14 cellular contexts compared by ENCODE assay signal in genomic region chr9:77879344-77880089, GRCh38.
DNase-seq lines count a peak whose midpoint lies in the region; ATAC-seq and TF ChIP-seq lines count a peak whose summit lies in the region.
"Had no signal": no experiment of that assay in that cellular context is flagged by ENCODE, and none has a peak within 500 bp of the region (broad histone marks: within the 10 kb centered on the region; RNA-seq: fewer than 3 reads in every experiment).

No MANE protein-coding gene starts in this region.

- no peaks in the 10 kb centered on the region for H3K9me3 ChIP-seq in right lobe of liver
- H3K9me3 ChIP-seq: adrenal gland, uterus had no signal

- TF ChIP-seq POLR2A in right lobe of liver (IDR thresholded peaks at IDR 0.05), result no peak

- intact Hi-C loops in sciatic nerve (cut with DNase I), result no loop called here
- intact Hi-C loops in right lobe of liver (cut with DNase I), result no loop called here

- DNase-seq in HCEC 1CT, result peak; percentile 11
- DNase-seq in amniotic epithelial cell (ENCODE audit: low read depth), result peak; percentile 47
- DNase-seq in fibroblast of the conjunctiva (ENCODE audit: low read depth), result peak; percentile 29
- no peak for DNase-seq in sciatic nerve (ENCODE audit: low spot score)
- DNase-seq in right lobe of liver, result no peak
- no peak for DNase-seq in NCI-H2227 treated with DMSO at 0.1 percent for 48 hours (lab: John Stamatoyannopoulos, UW)
- DNase-seq in DMS79 (lab: John Stamatoyannopoulos, UW), result no peak
- DNase-seq: activated CD4-positive, alpha-beta T cell treated with anti-CD3 and anti-CD28 coated beads, Interleukin-2, amount 50 U/mL, for 1 hour; activated T-cell treated with anti-CD3 and anti-CD28 coated beads, Interleukin-2, amount 50 U/mL, for 72 hours; adrenal gland; C1 segment of cervical spinal cord; NCI-H1694 treated with DMSO at 0.1 percent for 48 hours; uterus had no signal

- TF ChIP-seq CTCF in right lobe of liver (IDR thresholded peaks at IDR 0.05), result no peak

- H3K27me3 ChIP-seq in right lobe of liver, result no peaks in the 10 kb centered on the region
- H3K27me3 ChIP-seq: adrenal gland, uterus had no signal

- ATAC-seq in sciatic nerve, result peak; percentile 33
- no peak for ATAC-seq in right lobe of liver
- no peak for ATAC-seq in HG02938 (IDR thresholded peaks at IDR 0.05; ENCODE audit: unreplicated experiment)
- ATAC-seq: activated T-cell treated with anti-CD3 and anti-CD28 coated beads, Interleukin-2, amount 50 U/mL, for 72 hours had no signal

- H3K27ac ChIP-seq in right lobe of liver, result no peak overlapping the region
- H3K27ac ChIP-seq: adrenal gland, uterus had no signal

- H3K4me3 ChIP-seq in right lobe of liver, result no peak overlapping the region
- H3K4me3 ChIP-seq: adrenal gland, uterus had no signal

- H3K4me1 ChIP-seq in right lobe of liver, result peaks cover 0 to 22% (median 0%) of the 10 kb centered on the region in 4 donors

- no peaks in the 10 kb centered on the region for H3K36me3 ChIP-seq in right lobe of liver
- H3K36me3 ChIP-seq: adrenal gland, uterus had no signal

- WGBS in right lobe of liver (ENCODE audit: insufficient coverage, low coverage, low lambda C conversion rate, missing lambda C conversion rate), result 73% methylated on average over 11 of the region's 11 CpGs

Comparison
In these comparisons a context has a peak if more than half of its experiments do, and no peak if none do; other contexts are left out.
1. DNase-seq: peak in HCEC 1CT (single experiment), amniotic epithelial cell (single experiment) and fibroblast of the conjunctiva (single experiment); none in sciatic nerve (single experiment), right lobe of liver (0 of 3), NCI-H2227 treated with DMSO at 0.1 percent for 48 hours (single experiment) and DMS79 (single experiment).